In the genomic region with DNA sequence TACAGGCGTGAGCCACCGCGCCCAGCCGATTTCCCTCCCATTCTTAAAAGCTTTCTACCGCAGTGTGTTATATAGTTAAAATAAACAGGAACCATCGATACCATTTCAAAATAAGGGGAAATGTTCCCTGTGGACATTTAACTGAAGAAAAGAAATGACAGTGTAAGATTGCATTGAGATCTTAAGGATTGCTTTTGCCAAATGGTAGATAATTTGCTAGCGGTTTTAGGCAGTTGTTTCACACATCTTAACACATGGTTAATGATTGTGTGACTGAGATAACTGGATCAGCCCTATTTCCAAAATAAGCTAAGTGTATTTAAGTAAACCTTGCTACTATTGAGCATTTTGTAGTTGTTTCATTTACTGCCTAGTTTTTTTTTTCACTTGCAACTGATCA, we compare ENCODE assay signal across 26 cellular contexts. TPM values are rescaled to one million over a fixed set of nuclear protein-coding genes. Genes with fewer than 3 reads are reported as not detected.
DNase-seq lines count a peak whose midpoint lies in the region; ATAC-seq and TF ChIP-seq lines count a peak whose summit lies in the region.
"Had no signal": no experiment of that assay in that cellular context is flagged by ENCODE, and none has a peak within 500 bp of the region (broad histone marks: within the 10 kb centered on the region; RNA-seq: fewer than 3 reads in every experiment).

No MANE protein-coding gene starts in this region.

- no peak for DNase-seq in stimulated activated naive CD8-positive, alpha-beta T cell treated with anti-CD3 and anti-CD28 coated beads, Interleukin-15, Interleukin-2, amounts not matched to agents 100 U/mL and 50 U/mL, for 24 hours
- DNase-seq in NCI-H82 (lab: John Stamatoyannopoulos, UW) (peak; percentile 48), ascending aorta (ENCODE audit: low spot score in 2 of 2) (no peak), NCI-H128 (lab: John Stamatoyannopoulos, UW; ENCODE audit: unreplicated experiment) (no peak)
- DNase-seq in central memory CD8-positive, alpha-beta T cell (ENCODE audit: low spot score in 2 of 2): no peak
- DNase-seq: activated CD4-positive, alpha-beta T cell treated with anti-CD3 and anti-CD28 coated beads, Interleukin-2, amount 50 U/mL, for 48 hours; activated naive CD4-positive, alpha-beta T cell treated with Interleukin-2 at 50 U/mL for 16 hours; activated T-cell treated with anti-CD3 and anti-CD28 coated beads for 4 hours; C1 segment of cervical spinal cord; cerebellar nuclear complex; EL; GM23248; kidney; mucosa of descending colon; NCI-H1694; NCI-H524 treated with DMSO at 0.1 percent for 48 hours; SJCRH30; stimulated activated CD4-positive, alpha-beta T cell treated with anti-CD3 and anti-CD28 coated beads, Interleukin-15, amount 100 ng/mL, for 24 hours; stomach; tibial artery had no signal

- H3K27ac ChIP-seq in ascending aorta: no peak overlapping the region
- H3K27ac ChIP-seq: GM23248, SJCRH30, stomach, tibial artery, VCaP had no signal

- intact Hi-C loops in ascending aorta (cut with DNase I): no loop called here

- peaks cover 55% of the 10 kb centered on the region for H3K36me3 Mint-ChIP-seq in stimulated activated naive CD8-positive, alpha-beta T cell treated with anti-CD3 and anti-CD28 coated beads, Interleukin-15, Interleukin-2, amounts not matched to agents 100 ng/mL and 50 ng/mL, for 24 hours (ENCODE audit: low read depth)
- H3K36me3 Mint-ChIP-seq in central memory CD8-positive, alpha-beta T cell (ENCODE audit: insufficient read depth): peaks cover 28% of the 10 kb centered on the region

- H3K4me1 ChIP-seq in ascending aorta: no peaks in the 10 kb centered on the region
- H3K4me1 ChIP-seq: tibial artery had no signal

- H3K27me3 ChIP-seq in ascending aorta: no peaks in the 10 kb centered on the region
- H3K27me3 ChIP-seq: SJCRH30, stomach, tibial artery had no signal

- peaks cover 28 to 43% of the 10 kb centered on the region in 2 donors for H3K36me3 ChIP-seq in ascending aorta

- no peak overlapping the region for H3K4me3 Mint-ChIP-seq in stimulated activated naive CD8-positive, alpha-beta T cell treated with anti-CD3 and anti-CD28 coated beads, Interleukin-15, Interleukin-2, amounts not matched to agents 100 ng/mL and 50 ng/mL, for 24 hours
- no peak overlapping the region for H3K4me3 Mint-ChIP-seq in central memory CD8-positive, alpha-beta T cell
- H3K4me3 Mint-ChIP-seq: neural crest cell had no signal

- H3K27me3 Mint-ChIP-seq in stimulated activated naive CD8-positive, alpha-beta T cell treated with anti-CD3 and anti-CD28 coated beads, Interleukin-15, Interleukin-2, amounts not matched to agents 100 ng/mL and 50 ng/mL, for 24 hours: no peaks in the 10 kb centered on the region
- H3K27me3 Mint-ChIP-seq in central memory CD8-positive, alpha-beta T cell: no peaks in the 10 kb centered on the region

- peaks cover 35% of the 10 kb centered on the region for H3K4me1 Mint-ChIP-seq in stimulated activated naive CD8-positive, alpha-beta T cell treated with anti-CD3 and anti-CD28 coated beads, Interleukin-15, Interleukin-2, amounts not matched to agents 100 ng/mL and 50 ng/mL, for 24 hours (ENCODE audit: low read depth)
- H3K4me1 Mint-ChIP-seq in central memory CD8-positive, alpha-beta T cell: peaks cover 24% of the 10 kb centered on the region
- H3K4me1 Mint-ChIP-seq: neural crest cell had no signal

- H3K9me3 Mint-ChIP-seq in stimulated activated naive CD8-positive, alpha-beta T cell treated with anti-CD3 and anti-CD28 coated beads, Interleukin-15, Interleukin-2, amounts not matched to agents 100 ng/mL and 50 ng/mL, for 24 hours: no peaks in the 10 kb centered on the region
- no peaks in the 10 kb centered on the region for H3K9me3 Mint-ChIP-seq in central memory CD8-positive, alpha-beta T cell
- H3K9me3 Mint-ChIP-seq: neural crest cell had no signal

- ATAC-seq in stimulated activated naive CD8-positive, alpha-beta T cell treated with anti-CD3 and anti-CD28 coated beads, Interleukin-15, Interleukin-2, amounts not matched to agents 100 U/mL and 50 U/mL, for 24 hours: no peak
- no peak for ATAC-seq in central memory CD8-positive, alpha-beta T cell (replicated peaks; ENCODE audit: extremely low read depth, poor library complexity, severe bottlenecking)
- ATAC-seq in GM21717 (IDR thresholded peaks at IDR 0.05; ENCODE audit: unreplicated experiment) (no peak), HG03196 (IDR thresholded peaks at IDR 0.05; ENCODE audit: unreplicated experiment) (no peak)
- ATAC-seq: mucosa of descending colon, Panc1 had no signal

- no peaks in the 10 kb centered on the region for H3K9me3 ChIP-seq in ascending aorta
- H3K9me3 ChIP-seq: mucosa of descending colon, SJCRH30, stomach, tibial artery had no signal

- H3K4me3 ChIP-seq in ascending aorta: no peak overlapping the region
- H3K4me3 ChIP-seq: GM23248, mucosa of descending colon, SJCRH30, stomach, tibial artery had no signal

- H3K27ac Mint-ChIP-seq in stimulated activated naive CD8-positive, alpha-beta T cell treated with anti-CD3 and anti-CD28 coated beads, Interleukin-15, Interleukin-2, amounts not matched to agents 100 ng/mL and 50 ng/mL, for 24 hours: peak overlapping the region; percentile 16
- H3K27ac Mint-ChIP-seq in central memory CD8-positive, alpha-beta T cell (ENCODE audit: low read depth): peak overlapping the region; percentile 67

- TF ChIP-seq CTCF in ascending aorta (IDR thresholded peaks at IDR 0.05): no peak

RNA-seq across cellular contexts. Expression of gene STX16, which starts 15.6 kb away (rescaled TPM):
- 24.7 TPM for total RNA-seq in ascending aorta

RNA-seq across cellular contexts. Expression of gene NPEPL1, which starts 25.9 kb away (rescaled TPM):
- total RNA-seq in ascending aorta: 68.3 TPM
